22 cellular contexts compared by ENCODE assay signal in genomic region chr13:60959427-60959826, GRCh38.
DNase-seq lines count a peak whose midpoint lies in the region; ATAC-seq, FAIRE-seq and TF ChIP-seq lines count a peak whose summit lies in the region.
"Had no signal": no experiment of that assay in that cellular context is flagged by ENCODE, and none has a peak within 500 bp of the region (broad histone marks: within the 10 kb centered on the region; RNA-seq: fewer than 3 reads in every experiment).

No MANE protein-coding gene starts in this region.

- BruUV-seq in PC-9 (replicated peaks; lab: Mats Ljungman, UMichigan), result no TSS peak

- POLR2A ChIA-PET in PC-9 (lab: Charles Lee; ENCODE audit: unreplicated experiment), result no interaction called here

- H3K4me1 ChIP-seq in RWPE2 (ENCODE audit: insufficient read depth, poor library complexity, severe bottlenecking) (peaks cover 8% of the 10 kb centered on the region), keratinocyte (ENCODE audit: control insufficient read depth, extremely low read depth, insufficient read depth, low read length) (peaks cover 9% of the 10 kb centered on the region), PC-9 (replicated peaks; ENCODE audit: insufficient read depth) (no peaks in the 10 kb centered on the region)
- H3K4me1 ChIP-seq: BLaER1, Caco-2 had no signal

- H3K4me3 ChIP-seq in RWPE2 (ENCODE audit: severe bottlenecking), result no peak overlapping the region
- H3K4me3 ChIP-seq in epithelial cell of esophagus (ENCODE audit: low read length), result no peak overlapping the region
- H3K4me3 ChIP-seq in keratinocyte (ENCODE audit: control insufficient read depth in 2 of 3, extremely low read depth in 1 of 3, insufficient read depth in 2 of 3, low read depth in 1 of 3, low read length in 3 of 3), result no peak overlapping the region
- no peak overlapping the region for H3K4me3 ChIP-seq in PC-9
- H3K4me3 ChIP-seq: BLaER1, GM23248 had no signal

- H3K9me3 ChIP-seq in RWPE2 (ENCODE audit: severe bottlenecking) (no peaks in the 10 kb centered on the region), keratinocyte (ENCODE audit: control insufficient read depth, low read depth, low read length) (no peaks in the 10 kb centered on the region), PC-9 (ENCODE audit: insufficient read depth, low read depth) (no peaks in the 10 kb centered on the region)
- H3K9me3 ChIP-seq: BLaER1, Caco-2 had no signal

- DNase-seq in HPDE6-E6E7 (ENCODE audit: extremely low spot score) (peak; percentile 10), RWPE2 (ENCODE audit: low spot score) (no peak), epithelial cell of esophagus (ENCODE audit: low read depth) (peak; percentile 84), keratinocyte (ENCODE audit: low read depth, low spot score) (peak; percentile 17), urothelium cell line (ENCODE audit: low spot score) (no peak), mesenteric fat pad (ENCODE audit: low spot score) (no peak), PC-9 (no peak)
- DNase-seq: Caco-2; CD4-positive, CD25-positive, alpha-beta regulatory T cell; CD8-positive, alpha-beta T cell; DMS153; DND-41; GM23248; H7; HCEC 1CT had no signal

- FAIRE-seq in keratinocyte (lab: Jason Lieb, UNC) (no peak), urothelium cell line (lab: Jason Lieb, UNC) (no peak)
- FAIRE-seq: A204.1, G401.6, GM19239, H1 had no signal

- H3K79me2 ChIP-seq in keratinocyte (ENCODE audit: control insufficient read depth, insufficient read depth, low read length) (no peaks in the 10 kb centered on the region), PC-9 (ENCODE audit: low read depth) (no peaks in the 10 kb centered on the region)

- no peaks in the 10 kb centered on the region for H3F3A ChIP-seq in PC-9 (ENCODE audit: insufficient read depth, low read depth)

- H3K9ac ChIP-seq in keratinocyte (ENCODE audit: control insufficient read depth, extremely low read depth, insufficient read depth, low read length), result no peak overlapping the region
- H3K9ac ChIP-seq: BLaER1, GM23248 had no signal

- no peak overlapping the region for H2AFZ ChIP-seq in keratinocyte (ENCODE audit: control insufficient read depth, low read length)
- no peak overlapping the region for H2AFZ ChIP-seq in PC-9
- H2AFZ ChIP-seq: GM23248 had no signal

- H4K20me1 ChIP-seq in keratinocyte (ENCODE audit: control insufficient read depth, extremely low read depth, insufficient read depth, low read length) (no peaks in the 10 kb centered on the region), PC-9 (ENCODE audit: insufficient read depth) (no peaks in the 10 kb centered on the region)
- H4K20me1 ChIP-seq: BLaER1 had no signal

- TF ChIP-seq CTCF in RWPE2 (IDR thresholded peaks at IDR 0.05; ENCODE audit: poor library complexity, severe bottlenecking) (no peak), epithelial cell of esophagus (IDR thresholded peaks at IDR 0.05; ENCODE audit: insufficient read depth, low read depth, low read length, missing control alignments) (no peak), keratinocyte (optimal IDR thresholded peaks at IDR 0.05 in 1 of 3, IDR thresholded peaks at IDR 0.05 in 1 of 3, conservative IDR thresholded peaks at IDR 0.05 in 1 of 3; ENCODE audit: extremely low read depth in 1 of 3, insufficient read depth in 2 of 3, low read length in 3 of 3) (no peak), PC-9 (conservative IDR thresholded peaks at IDR 0.05) (no peak)

- H3K27ac ChIP-seq in RWPE2 (ENCODE audit: poor library complexity, severe bottlenecking) (peak overlapping the region; percentile 26), keratinocyte (ENCODE audit: control insufficient read depth, insufficient read depth, low read length) (no peak overlapping the region), PC-9 (no peak overlapping the region)
- H3K27ac ChIP-seq: 22Rv1, BLaER1, C4-2B, GM23248 had no signal

- intact Hi-C loops in PC-9 (cut with micrococcal nuclease; ENCODE audit: unreplicated experiment), result no loop called here

- H3K4me2 ChIP-seq in keratinocyte (ENCODE audit: control insufficient read depth, extremely low read depth, insufficient read depth, low read depth, low read length) (peak overlapping the region; percentile 32), PC-9 (no peak overlapping the region)
- H3K4me2 ChIP-seq: BLaER1 had no signal

- peak; percentile 46 for ATAC-seq in RWPE2 (ENCODE audit: low read depth)
- ATAC-seq: CD8-positive, alpha-beta T cell had no signal

- H3K9me2 ChIP-seq in PC-9 (ENCODE audit: insufficient read depth), result no peaks in the 10 kb centered on the region

- H3K27me3 ChIP-seq in RWPE2 (ENCODE audit: insufficient read depth, poor library complexity, severe bottlenecking) (no peaks in the 10 kb centered on the region), keratinocyte (ENCODE audit: control insufficient read depth, extremely low read depth, insufficient read depth, low read length) (no peaks in the 10 kb centered on the region), PC-9 (ENCODE audit: insufficient read depth, low read depth) (no peaks in the 10 kb centered on the region)
- H3K27me3 ChIP-seq: BLaER1 had no signal

- dilution Hi-C loops in keratinocyte (cut with MboI; ENCODE audit: extremely low pct_ligation_motif_present, low sequenced_read_pairs), result no loop called here

- CTCF ChIA-PET in PC-9 (lab: Charles Lee), result no interaction called here

- no peaks in the 10 kb centered on the region for H3K9me1 ChIP-seq in keratinocyte (ENCODE audit: control insufficient read depth, extremely low read depth, insufficient read depth, low read length)

- H3K36me3 ChIP-seq in RWPE2 (ENCODE audit: low read depth) (no peaks in the 10 kb centered on the region), keratinocyte (ENCODE audit: control insufficient read depth in 2 of 2, extremely low read depth in 1 of 2, insufficient read depth in 2 of 2, low read length in 2 of 2) (no peaks in the 10 kb centered on the region), PC-9 (ENCODE audit: low read depth) (no peaks in the 10 kb centered on the region)
- H3K36me3 ChIP-seq: BLaER1 had no signal

Comparison
In these comparisons a context has a peak if more than half of its experiments do, and no peak if none do; other contexts are left out.
1. DNase-seq: peak in HPDE6-E6E7 (single experiment), epithelial cell of esophagus (single experiment) and keratinocyte (single experiment); none in RWPE2 (single experiment), urothelium cell line (single experiment), mesenteric fat pad (single experiment) and PC-9 (0 of 2).